ENCODE assay signal across 8 cellular contexts in genomic region chr1:182587666-182588438, GRCh38. TPM values are rescaled to one million over a fixed set of nuclear protein-coding genes. Genes with fewer than 3 reads are reported as not detected.
A peak's percentile ranks its signal among the peaks of the same experiment; 100 is the strongest.
DNase-seq lines count a peak whose midpoint lies in the region; ATAC-seq and TF ChIP-seq lines count a peak whose summit lies in the region.

No MANE protein-coding gene starts in this region.

- H3K36me3 Mint-ChIP-seq in nephron (ENCODE audit: low read depth), result peaks cover 20% of the 10 kb centered on the region

- peak overlapping the region; percentile 79 for H3K4me2 ChIP-seq in BLaER1

- H3K27me3 ChIP-seq in BLaER1 (no peaks in the 10 kb centered on the region), breast epithelium (no peaks in the 10 kb centered on the region)

- H3K4me1 ChIP-seq in BLaER1, result peaks cover 40% of the 10 kb centered on the region
- H3K4me1 ChIP-seq in breast epithelium, result peaks cover 0 to 6% of the 10 kb centered on the region in 2 donors

- no peak for DNase-seq in breast epithelium (ENCODE audit: low spot score in 2 of 2)
- DNase-seq in NCI-H2107 (lab: John Stamatoyannopoulos, UW), result no peak
- DNase-seq in NCI-H524 treated with DMSO at 0.1 percent for 48 hours (lab: John Stamatoyannopoulos, UW), result no peak
- no peak for DNase-seq in NCI-H526 treated with DMSO at 0.1 percent for 48 hours (lab: John Stamatoyannopoulos, UW)

- peak; percentile 9 for ATAC-seq in HG03432 (IDR thresholded peaks at IDR 0.05; ENCODE audit: unreplicated experiment)
- no peak for ATAC-seq in GM18867 (IDR thresholded peaks at IDR 0.05; ENCODE audit: unreplicated experiment)

- H3K27ac ChIP-seq in BLaER1 (peak overlapping the region; percentile 92), breast epithelium (peak overlapping the region; percentile 93 to 96)

- peaks cover 4% of the 10 kb centered on the region for H3K9me3 Mint-ChIP-seq in nephron

- H4K20me1 ChIP-seq in BLaER1, result no peaks in the 10 kb centered on the region

- H3K27ac Mint-ChIP-seq in nephron, result peak overlapping the region in 2 of 3 experiments; percentile 94

- H3K4me3 ChIP-seq in BLaER1, result peak overlapping the region; percentile 77
- H3K4me3 ChIP-seq in breast epithelium, result peak overlapping the region; percentile 60 to 72 (median 67)

- peak overlapping the region; percentile 85 for H3K9ac ChIP-seq in BLaER1

- TF ChIP-seq CTCF in breast epithelium (IDR thresholded peaks at IDR 0.05) (no peak), nephron (IDR thresholded peaks at IDR 0.05; ENCODE audit: unreplicated experiment in 3 of 3) (no peak)

- H3K4me1 Mint-ChIP-seq in nephron, result peaks cover 6% of the 10 kb centered on the region

- H3K4me3 Mint-ChIP-seq in nephron, result peak overlapping the region; percentile 91 to 92 (median 92)

- intact Hi-C loops in breast epithelium (cut with DNase I; ENCODE audit: low total_unique reads), result no loop called here

- TF ChIP-seq POLR2A in breast epithelium (IDR thresholded peaks at IDR 0.05), result no peak

- H3K27me3 Mint-ChIP-seq in nephron (ENCODE audit: low read depth), result peaks cover 6% of the 10 kb centered on the region

- peaks cover 37% of the 10 kb centered on the region for H3K36me3 ChIP-seq in BLaER1
- no peaks in the 10 kb centered on the region for H3K36me3 ChIP-seq in breast epithelium

- H3K9me3 ChIP-seq in BLaER1 (peaks cover 6% of the 10 kb centered on the region), breast epithelium (no peaks in the 10 kb centered on the region)

RNA-seq across cellular contexts. Expression of gene RNASEL, which starts 1.2 kb away (rescaled TPM):
- total RNA-seq in breast epithelium, result 10 to 100 TPM; 10.7 to 14.8 (median 10.8) TPM

RNA-seq across cellular contexts. Expression of gene RGS16, which starts 16.3 kb away (rescaled TPM):
- 1 to 10 TPM; 1.3 to 6.3 (median 2.3) TPM for total RNA-seq in breast epithelium
